Comparison of ENCODE assay signal across 9 cellular contexts in genomic region chr19:35629332-35629633, GRCh38. TPM values are rescaled to one million over a fixed set of nuclear protein-coding genes. Genes with fewer than 3 reads are reported as not detected.
DNase-seq lines count a peak whose midpoint lies in the region; ATAC-seq and TF ChIP-seq lines count a peak whose summit lies in the region.
"Had no signal": no experiment of that assay in that cellular context is flagged by ENCODE, and none has a peak within 500 bp of the region (broad histone marks: within the 10 kb centered on the region; RNA-seq: fewer than 3 reads in every experiment).

No MANE protein-coding gene starts in this region.

- H3K4me1 ChIP-seq in SJCRH30 (no peaks in the 10 kb centered on the region), skeletal muscle tissue (ENCODE audit: control insufficient read depth in 3 of 3, insufficient read depth in 3 of 3, low read length in 3 of 3) (peaks cover 6 to 15% (median 14%) of the 10 kb centered on the region in 3 donors)

- H3K27ac ChIP-seq in SJCRH30 (peak overlapping the region; percentile 44), skeletal muscle tissue (ENCODE audit: low read depth, low read length) (peak overlapping the region; percentile 88)

- H3K9ac ChIP-seq in skeletal muscle tissue (ENCODE audit: low read depth in 1 of 3, low read length in 3 of 3): peak overlapping the region; percentile 96 to 98 (median 97)

- H3K4me3 ChIP-seq in SJCRH30: peak overlapping the region; percentile 84
- H3K4me3 ChIP-seq in fibroblast of villous mesenchyme (ENCODE audit: low read depth, low read length): peak overlapping the region; percentile 95
- H3K4me3 ChIP-seq in skeletal muscle tissue (ENCODE audit: low read length in 3 of 3): peak overlapping the region; percentile 94 to 97 (median 96)

- no peak for DNase-seq in SJCRH30
- DNase-seq in fibroblast of villous mesenchyme (ENCODE audit: low read depth): no peak
- no peak for DNase-seq in stimulated activated CD4-positive, alpha-beta T cell treated with anti-CD3 and anti-CD28 coated beads, Interleukin-15, amount 100 ng/mL, for 24 hours
- no peak for DNase-seq in SIG-M5 treated with dmso at 0.1 percent for 504 hours (lab: John Stamatoyannopoulos, UW; ENCODE audit: unreplicated experiment)
- no peak for DNase-seq in cerebellar nuclear complex (lab: John Stamatoyannopoulos, UW)
- DNase-seq in NCI-H524 treated with DMSO at 0.1 percent for 48 hours (lab: John Stamatoyannopoulos, UW): no peak

- TF ChIP-seq CTCF in fibroblast of villous mesenchyme (IDR thresholded peaks at IDR 0.05; ENCODE audit: insufficient read depth, low read depth, low read length): no peak

- no peaks in the 10 kb centered on the region for H3K27me3 ChIP-seq in SJCRH30
- no peaks in the 10 kb centered on the region for H3K27me3 ChIP-seq in skeletal muscle tissue (ENCODE audit: control insufficient read depth in 3 of 3, insufficient read depth in 3 of 3, low read length in 3 of 3)

- peaks cover 11% of the 10 kb centered on the region for H3K36me3 ChIP-seq in SJCRH30
- H3K36me3 ChIP-seq in skeletal muscle tissue (ENCODE audit: control insufficient read depth in 3 of 3, insufficient read depth in 3 of 3, low read length in 3 of 3): peaks cover 36 to 41% (median 37%) of the 10 kb centered on the region in 3 donors

- H3K9me3 ChIP-seq in SJCRH30 (replicated peaks): no peaks in the 10 kb centered on the region
- no peaks in the 10 kb centered on the region for H3K9me3 ChIP-seq in skeletal muscle tissue (ENCODE audit: control insufficient read depth in 3 of 3, low read length in 3 of 3)

- ATAC-seq in GM21619 (IDR thresholded peaks at IDR 0.05; ENCODE audit: unreplicated experiment): peak; percentile 11

RNA-seq across cellular contexts. Expression of gene RBM42, which starts 0.4 kb away (rescaled TPM):
- total RNA-seq in SJCRH30 (2014; rRNA removed; shearing (Covaris generic)): 69.9 and 71.3 TPM in 2 replicates
- total RNA-seq in fibroblast of villous mesenchyme (41.0 and 54.1 TPM in 2 replicates), skeletal muscle tissue (20.9 TPM)

RNA-seq across cellular contexts. Expression of gene ETV2, which starts 12.3 kb away (rescaled TPM):
- 2.4 and 4.1 TPM in 2 replicates for total RNA-seq in SJCRH30 (2014; rRNA removed; shearing (Covaris generic))
- total RNA-seq in fibroblast of villous mesenchyme (under 0.01 and 0.86 TPM in 2 replicates), skeletal muscle tissue (2.1 TPM)
- total RNA-seq: T-helper 1 cell treated with Interleukin-12 subunit alpha and Interleukin-12 subunit beta and Interleukin-4 antibody, amounts not matched to agents 30 ng/mL and 1 ng/mL, for 36 hours had no signal

RNA-seq across cellular contexts. Expression of gene HAUS5, which starts 16.7 kb away (rescaled TPM):
- 17.2 and 22.7 TPM in 2 replicates for total RNA-seq in SJCRH30 (2014; rRNA removed; shearing (Covaris generic))
- 6.5 and 6.8 TPM in 2 replicates for total RNA-seq in fibroblast of villous mesenchyme
- 5.7 TPM for total RNA-seq in skeletal muscle tissue

RNA-seq across cellular contexts. Expression of gene COX6B1, which starts 18.8 kb away (rescaled TPM):
- total RNA-seq in SJCRH30 (2014; rRNA removed; shearing (Covaris generic)): 436 and 590 TPM in 2 replicates
- total RNA-seq in fibroblast of villous mesenchyme (165 and 215 TPM in 2 replicates), skeletal muscle tissue (368 TPM)

RNA-seq across cellular contexts. Expression of gene UPK1A, which starts 37.0 kb away (rescaled TPM):
- not detected in 2 replicates for total RNA-seq in SJCRH30 (2014; rRNA removed; shearing (Covaris generic))
- total RNA-seq in fibroblast of villous mesenchyme (not detected in 2 replicates), skeletal muscle tissue (not detected)
